ENCODE assay signal across 11 cellular contexts in the genomic region with DNA sequence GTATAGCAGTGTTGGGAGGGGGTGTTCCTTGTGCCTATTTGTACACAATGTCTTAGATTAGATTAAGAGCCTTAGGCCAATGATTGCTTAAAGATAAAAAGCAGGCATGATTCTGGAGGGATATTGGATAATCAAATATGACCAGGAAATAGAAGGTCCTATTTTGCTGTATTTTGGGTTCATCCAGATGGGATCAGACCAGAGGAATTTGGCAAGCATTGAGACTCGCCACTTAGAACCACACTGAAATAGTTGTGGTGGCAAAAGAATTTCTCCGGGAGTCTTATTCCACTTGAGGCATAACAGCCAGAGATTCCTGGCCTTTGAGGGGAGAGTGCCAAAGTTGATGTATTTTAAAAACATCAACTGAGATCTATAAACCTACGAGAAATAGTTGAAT.
DNase-seq lines count a peak whose midpoint lies in the region; ATAC-seq and TF ChIP-seq lines count a peak whose summit lies in the region.
"Had no signal": no experiment of that assay in that cellular context is flagged by ENCODE, and none has a peak within 500 bp of the region (broad histone marks: within the 10 kb centered on the region; RNA-seq: fewer than 3 reads in every experiment).

No MANE protein-coding gene starts in this region.

- H3K27me3 ChIP-seq in gastroesophageal sphincter = no peaks in the 10 kb centered on the region
- H3K27me3 ChIP-seq in smooth muscle cell (ENCODE audit: low read depth) = no peaks in the 10 kb centered on the region
- H3K27me3 ChIP-seq: right lobe of liver had no signal

- H3K27ac ChIP-seq in gastroesophageal sphincter (peak overlapping the region; percentile 63 to 85 (median 82)), smooth muscle cell (ENCODE audit: low read depth) (peak overlapping the region; percentile 100)
- H3K27ac ChIP-seq: KMS-11, right lobe of liver had no signal

- H3K9ac ChIP-seq in smooth muscle cell (ENCODE audit: low read depth) = peak overlapping the region; percentile 15
- H3K9ac ChIP-seq: KMS-11 had no signal

- DNase-seq in GM04503 (ENCODE audit: low read depth) = peak; percentile 93
- DNase-seq in SW480 (ENCODE audit: low spot score) = peak; percentile 46
- no peak for DNase-seq in smooth muscle cell (lab: John Stamatoyannopoulos, UW; ENCODE audit: unreplicated experiment)
- DNase-seq in NCI-H1417 treated with DMSO at 0.1 percent for 48 hours (lab: John Stamatoyannopoulos, UW) = no peak
- DNase-seq in NCI-H748 treated with DMSO at 0.1 percent for 48 hours (lab: John Stamatoyannopoulos, UW) = no peak
- DNase-seq in COR-L47 (lab: John Stamatoyannopoulos, UW) = no peak
- DNase-seq: hypothalamus, right lobe of liver had no signal

- ATAC-seq in gastroesophageal sphincter = no peak
- ATAC-seq in activated CD4-positive, CD25-positive, alpha-beta regulatory T cell treated with anti-CD3 and anti-CD28 coated beads, Interleukin-2, amount 50 U/mL, for 24 hours = no peak
- ATAC-seq: right lobe of liver had no signal

- no peak for TF ChIP-seq POLR2A in gastroesophageal sphincter (IDR thresholded peaks at IDR 0.05)

- peaks cover 11% of the 10 kb centered on the region for H3F3A ChIP-seq in smooth muscle cell (ENCODE audit: low read depth)

- H3K4me3 ChIP-seq in gastroesophageal sphincter (no peak overlapping the region), smooth muscle cell (no peak overlapping the region)
- H3K4me3 ChIP-seq: right lobe of liver had no signal

- H2AFZ ChIP-seq in smooth muscle cell (ENCODE audit: low read depth) = no peak overlapping the region

- 24 to 32% methylated on average over 3 of the region's 3 CpGs for WGBS in gastroesophageal sphincter (ENCODE audit: low coverage in 1 of 2), 2 donors
- WGBS in smooth muscle cell (ENCODE audit: low lambda C conversion rate) = 7% methylated on average over 3 of the region's 3 CpGs

- H4K20me1 ChIP-seq in smooth muscle cell (ENCODE audit: low read depth) = no peaks in the 10 kb centered on the region

- H3K36me3 ChIP-seq in gastroesophageal sphincter (no peaks in the 10 kb centered on the region), smooth muscle cell (ENCODE audit: low read depth) (peaks cover 5% of the 10 kb centered on the region)
- H3K36me3 ChIP-seq: right lobe of liver had no signal

- no peak for TF ChIP-seq EP300 in gastroesophageal sphincter (IDR thresholded peaks at IDR 0.05)

- H3K9me3 ChIP-seq in gastroesophageal sphincter = no peaks in the 10 kb centered on the region
- H3K9me3 ChIP-seq in smooth muscle cell (replicated peaks; ENCODE audit: low read depth) = no peaks in the 10 kb centered on the region

- H3K79me2 ChIP-seq in smooth muscle cell (ENCODE audit: low read depth) = no peaks in the 10 kb centered on the region

- H3K4me2 ChIP-seq in smooth muscle cell = peak overlapping the region; percentile 65
- H3K4me2 ChIP-seq: KMS-11 had no signal

- H3K4me1 ChIP-seq in gastroesophageal sphincter (peaks cover 11 to 57% (median 14%) of the 10 kb centered on the region in 3 donors), smooth muscle cell (ENCODE audit: low read depth) (peaks cover 36% of the 10 kb centered on the region)

- no peak for TF ChIP-seq CTCF in gastroesophageal sphincter (IDR thresholded peaks at IDR 0.05)
- no peak for TF ChIP-seq CTCF in smooth muscle cell (IDR thresholded peaks at IDR 0.05; ENCODE audit: borderline replicate concordance, insufficient read depth, poor library complexity, severe bottlenecking)

Comparison
In these comparisons a context has a peak if more than half of its experiments do, and no peak if none do; other contexts are left out.
1. DNase-seq: peak in GM04503 (single experiment) and SW480 (single experiment); none in smooth muscle cell (single experiment), NCI-H1417 treated with DMSO at 0.1 percent for 48 hours (single experiment), NCI-H748 treated with DMSO at 0.1 percent for 48 hours (single experiment) and COR-L47 (single experiment).